ENCODE assay signal across 15 cellular contexts in the genomic region with DNA sequence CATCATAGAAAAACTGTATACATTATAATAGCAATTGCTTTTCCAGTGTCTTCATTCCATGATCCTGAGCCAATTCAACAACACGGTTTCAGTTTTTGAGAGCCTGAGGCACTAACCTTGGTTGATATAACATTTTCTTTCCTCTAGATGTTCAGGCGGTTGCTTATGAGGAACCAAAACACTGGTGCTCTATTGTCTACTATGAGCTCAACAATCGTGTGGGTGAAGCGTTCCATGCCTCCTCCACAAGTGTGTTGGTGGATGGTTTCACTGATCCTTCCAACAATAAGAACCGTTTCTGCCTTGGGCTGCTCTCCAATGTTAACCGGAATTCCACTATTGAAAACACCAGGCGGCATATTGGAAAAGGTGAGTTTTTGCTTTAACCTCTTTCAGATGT.
A peak's percentile ranks its signal among the peaks of the same experiment; 100 is the strongest.
DNase-seq lines count a peak whose midpoint lies in the region; ATAC-seq and TF ChIP-seq lines count a peak whose summit lies in the region.
"Had no signal": no experiment of that assay in that cellular context is flagged by ENCODE, and none has a peak within 500 bp of the region (broad histone marks: within the 10 kb centered on the region; RNA-seq: fewer than 3 reads in every experiment).

No MANE protein-coding gene starts in this region.

- H3K27me3 ChIP-seq in foreskin keratinocyte: no peaks in the 10 kb centered on the region
- no peaks in the 10 kb centered on the region for H3K27me3 ChIP-seq in suprapubic skin
- no peaks in the 10 kb centered on the region for H3K27me3 ChIP-seq in lower lobe of right lung (ENCODE audit: low read depth)
- H3K27me3 ChIP-seq: upper lobe of right lung had no signal

- H3K4me3 ChIP-seq in astrocyte of the cerebellum (ENCODE audit: low read depth, low read length) (peak overlapping the region; percentile 18), suprapubic skin (no peak overlapping the region), lower lobe of right lung (no peak overlapping the region)
- H3K4me3 ChIP-seq: mucosa of descending colon, upper lobe of right lung had no signal

- intact Hi-C loops in lower lobe of right lung (cut with DNase I): no loop called here

- H3K4me1 ChIP-seq in foreskin keratinocyte (peaks cover 25% of the 10 kb centered on the region), suprapubic skin (peaks cover 41% of the 10 kb centered on the region), lower lobe of right lung (peaks cover 11% of the 10 kb centered on the region)
- H3K4me1 ChIP-seq: parathyroid adenoma had no signal

- H3K27ac ChIP-seq in foreskin keratinocyte (peak overlapping the region; percentile 81), suprapubic skin (peak overlapping the region; percentile 42), lower lobe of right lung (no peak overlapping the region)
- H3K27ac ChIP-seq: parathyroid adenoma, upper lobe of right lung had no signal

- ATAC-seq in HG02852 (IDR thresholded peaks at IDR 0.05; ENCODE audit: unreplicated experiment) (peak; percentile 42), foreskin keratinocyte (peak; percentile 45), lower lobe of right lung (no peak)

- H3K36me3 ChIP-seq in suprapubic skin (no peaks in the 10 kb centered on the region), lower lobe of right lung (peaks cover 10% of the 10 kb centered on the region)

- H3K9me3 ChIP-seq in suprapubic skin (no peaks in the 10 kb centered on the region), lower lobe of right lung (no peaks in the 10 kb centered on the region)
- H3K9me3 ChIP-seq: mucosa of descending colon, upper lobe of right lung had no signal

- TF ChIP-seq EP300 in suprapubic skin (IDR thresholded peaks at IDR 0.05): no peak

- in situ Hi-C loops in astrocyte of the cerebellum (cut with HindIII; ENCODE audit: low sequenced_read_pairs): no loop called here

- TF ChIP-seq POLR2A in suprapubic skin (IDR thresholded peaks at IDR 0.05): no peak

- DNase-seq in astrocyte of the cerebellum (ENCODE audit: low read depth) (peak; percentile 53), foreskin keratinocyte (peak; percentile 35 to 61), suprapubic skin (ENCODE audit: low spot score in 2 of 2) (no peak), T-helper 1 cell (no peak), NOMO-1 (lab: John Stamatoyannopoulos, UW; ENCODE audit: unreplicated experiment in 2 of 2) (no peak), lower lobe of right lung (no peak)
- DNase-seq: activated CD4-positive, alpha-beta T cell treated with anti-CD3 and anti-CD28 coated beads for 48 hours; CD4-positive, alpha-beta T cell; KG1; NCI-H1436 treated with DMSO at 0.1 percent for 48 hours; NCI-H524 treated with DMSO at 0.1 percent for 48 hours; upper lobe of right lung had no signal

- no peak for TF ChIP-seq CTCF in astrocyte of the cerebellum (IDR thresholded peaks at IDR 0.05; ENCODE audit: low read depth, low read length, missing control alignments)
- TF ChIP-seq CTCF in foreskin keratinocyte (conservative IDR thresholded peaks at IDR 0.05): no peak
- TF ChIP-seq CTCF in suprapubic skin (IDR thresholded peaks at IDR 0.05): no peak
- no peak for TF ChIP-seq CTCF in lower lobe of right lung (IDR thresholded peaks at IDR 0.05)

- whole genome bisulfite sequencing in suprapubic skin: 40% methylated on average over 7 of the region's 7 CpGs

Comparison
In these comparisons a context has a peak if more than half of its experiments do, and no peak if none do; other contexts are left out.
1. ATAC-seq: peak in HG02852 (single experiment) and foreskin keratinocyte (single experiment); none in lower lobe of right lung (0 of 2).
2. DNase-seq: peak in astrocyte of the cerebellum (single experiment) and foreskin keratinocyte (2 of 2); none in suprapubic skin (0 of 2), T-helper 1 cell (0 of 5), NOMO-1 (0 of 2) and lower lobe of right lung (single experiment).